ENCODE assay signal across 15 cellular contexts in the genomic region with DNA sequence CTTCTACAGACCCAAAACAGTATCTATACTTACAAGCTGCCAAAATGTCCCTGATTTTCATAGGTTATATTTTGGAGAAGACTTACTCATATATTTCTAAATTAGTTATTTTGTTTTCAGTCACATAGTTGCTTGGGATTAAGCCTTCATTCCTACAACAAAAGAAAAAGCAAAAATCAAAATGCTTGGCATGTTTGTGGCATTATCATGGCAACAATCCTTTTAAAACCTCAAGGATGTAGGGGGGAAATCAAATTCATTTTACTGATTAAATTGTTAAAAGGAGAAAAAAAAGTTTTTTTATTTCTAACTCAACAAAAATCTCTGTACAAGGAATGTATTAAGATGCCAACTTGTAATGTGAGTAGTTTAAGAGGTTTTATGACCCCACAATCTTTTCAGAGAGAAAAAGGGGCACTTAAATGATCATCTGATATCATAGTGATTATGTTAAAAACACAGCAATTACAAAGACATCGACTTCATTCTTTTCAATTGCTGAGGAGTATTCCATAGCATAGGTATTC. TPM values are rescaled to one million over a fixed set of nuclear protein-coding genes. Genes with fewer than 3 reads are reported as not detected.
A peak's percentile ranks its signal among the peaks of the same experiment; 100 is the strongest.
DNase-seq lines count a peak whose midpoint lies in the region; ATAC-seq and TF ChIP-seq lines count a peak whose summit lies in the region.
"Had no signal": no experiment of that assay in that cellular context is flagged by ENCODE, and none has a peak within 500 bp of the region (broad histone marks: within the 10 kb centered on the region; RNA-seq: fewer than 3 reads in every experiment).

No MANE protein-coding gene starts in this region.

- H3K4me3 ChIP-seq in gastrocnemius medialis = no peak overlapping the region
- H3K4me3 ChIP-seq: SK-N-MC had no signal

- peaks cover 69% of the 10 kb centered on the region for H3K4me1 Mint-ChIP-seq in activated naive CD8-positive, alpha-beta T cell (ENCODE audit: low read depth)
- H3K4me1 Mint-ChIP-seq in activated naive CD8-positive, alpha-beta T cell treated with anti-CD3 and anti-CD28 coated beads for 36 hours = peaks cover 65% of the 10 kb centered on the region
- peaks cover 76 to 98% of the 10 kb centered on the region in 2 donors for H3K4me1 Mint-ChIP-seq in immature natural killer cell

- in situ Hi-C loops in gastrocnemius medialis (cut with MboI; ENCODE audit: low sequenced_read_pairs in 4 of 4) = no loop called here

- H3K4me1 ChIP-seq in gastrocnemius medialis = no peaks in the 10 kb centered on the region

- H3K36me3 ChIP-seq in gastrocnemius medialis = no peaks in the 10 kb centered on the region

- TF ChIP-seq POLR2A in gastrocnemius medialis (IDR thresholded peaks at IDR 0.05) = no peak

- no peaks in the 10 kb centered on the region for H3K27me3 Mint-ChIP-seq in activated naive CD8-positive, alpha-beta T cell
- H3K27me3 Mint-ChIP-seq in activated naive CD8-positive, alpha-beta T cell treated with anti-CD3 and anti-CD28 coated beads for 36 hours = no peaks in the 10 kb centered on the region
- peaks cover 0 to 4% (median 0%) of the 10 kb centered on the region in 3 donors for H3K27me3 Mint-ChIP-seq in immature natural killer cell (ENCODE audit: low read depth in 3 of 3)

- peak; percentile 53 for ATAC-seq in SK-N-SH treated with all-trans-retinoic acid at 6 μM for 48 hours
- no peak for ATAC-seq in GM19467 (IDR thresholded peaks at IDR 0.05; ENCODE audit: unreplicated experiment)
- no peak for ATAC-seq in gastrocnemius medialis

- H3K27ac Mint-ChIP-seq in activated naive CD8-positive, alpha-beta T cell = peak overlapping the region; percentile 71
- H3K27ac Mint-ChIP-seq in activated naive CD8-positive, alpha-beta T cell treated with anti-CD3 and anti-CD28 coated beads for 36 hours = no peak overlapping the region
- peak overlapping the region; percentile 63 to 97 (median 92) for H3K27ac Mint-ChIP-seq in immature natural killer cell
- H3K27ac Mint-ChIP-seq: H9 had no signal

- H3K9me3 Mint-ChIP-seq in activated naive CD8-positive, alpha-beta T cell (ENCODE audit: low read depth) = no peaks in the 10 kb centered on the region
- H3K9me3 Mint-ChIP-seq in activated naive CD8-positive, alpha-beta T cell treated with anti-CD3 and anti-CD28 coated beads for 36 hours = no peaks in the 10 kb centered on the region
- H3K9me3 Mint-ChIP-seq in immature natural killer cell = no peaks in the 10 kb centered on the region
- H3K9me3 Mint-ChIP-seq: H9 had no signal

- H3K27ac ChIP-seq in gastrocnemius medialis = no peak overlapping the region
- H3K27ac ChIP-seq: HL-60, SK-N-MC had no signal

- H3K36me3 Mint-ChIP-seq in activated naive CD8-positive, alpha-beta T cell = peaks cover 3% of the 10 kb centered on the region
- peaks cover 23% of the 10 kb centered on the region for H3K36me3 Mint-ChIP-seq in activated naive CD8-positive, alpha-beta T cell treated with anti-CD3 and anti-CD28 coated beads for 36 hours
- peaks cover 45 to 71% (median 52%) of the 10 kb centered on the region in 3 donors for H3K36me3 Mint-ChIP-seq in immature natural killer cell

- no peak overlapping the region for H3K4me3 Mint-ChIP-seq in activated naive CD8-positive, alpha-beta T cell
- H3K4me3 Mint-ChIP-seq in activated naive CD8-positive, alpha-beta T cell treated with anti-CD3 and anti-CD28 coated beads for 36 hours = no peak overlapping the region
- H3K4me3 Mint-ChIP-seq in immature natural killer cell = peak overlapping the region; percentile 78 to 99 (median 98)
- H3K4me3 Mint-ChIP-seq: H9 had no signal

- no peaks in the 10 kb centered on the region for H3K27me3 ChIP-seq in gastrocnemius medialis

- no peak for DNase-seq in activated naive CD8-positive, alpha-beta T cell treated with anti-CD3 and anti-CD28 coated beads for 36 hours
- no peak for DNase-seq in immature natural killer cell
- DNase-seq in NCI-H82 treated with DMSO at 0.1 percent for 48 hours (lab: John Stamatoyannopoulos, UW; ENCODE audit: unreplicated experiment) = no peak
- no peak for DNase-seq in gastrocnemius medialis
- no peak for DNase-seq in SK-N-DZ (ENCODE audit: low spot score)
- DNase-seq: Calu3, DMS53, H9, NCI-H1417 treated with DMSO at 0.1 percent for 48 hours, NCI-H82 had no signal

- no peak for TF ChIP-seq CTCF in gastrocnemius medialis (IDR thresholded peaks at IDR 0.05 in 4 of 5, conservative IDR thresholded peaks at IDR 0.05 in 1 of 5)

- intact Hi-C loops in gastrocnemius medialis (cut with DNase I; ENCODE audit: low total_unique reads) = no loop called here

- H3K9me3 ChIP-seq in gastrocnemius medialis = no peaks in the 10 kb centered on the region

TF ChIP-seq in SK-N-SH treated with all-trans-retinoic acid at 6 μM for 48 hours, 23 proteins besides CTCF, POLR2A, EP300 and RAD21:
- TF ChIP-seq ISL1 (CRISPR knock-in tag; IDR thresholded peaks at IDR 0.05) (peak; percentile 93), OSR1 (CRISPR knock-in tag; IDR thresholded peaks at IDR 0.05) (no peak)

RNA-seq across cellular contexts. Expression of a gene that starts 23.5 kb away (rescaled TPM):
- total RNA-seq in activated naive CD8-positive, alpha-beta T cell treated with anti-CD3 and anti-CD28 coated beads for 36 hours = 10 to 100 TPM; 13.3 to 14.2 TPM
- polyA plus RNA-seq in immature natural killer cell = 100 to 1,000 TPM; 176 to 314 (median 243) TPM
- under 1 TPM in 2 of 4 donors, not detected in 2; 0.66 to 0.81 TPM for total RNA-seq in gastrocnemius medialis
- not detected in 2 replicates for polyA plus RNA-seq in SK-N-DZ (2014; cell fraction: cytosol; rRNA removed)
- not detected in 2 replicates for polyA plus RNA-seq in SK-N-DZ (2014; cell fraction: nucleus; rRNA removed)

Comparison
In these comparisons a context has a peak if more than half of its experiments do, and no peak if none do; other contexts are left out.
1. H3K4me3 Mint-ChIP-seq: peak in immature natural killer cell (5 of 5); none in activated naive CD8-positive, alpha-beta T cell (single experiment) and activated naive CD8-positive, alpha-beta T cell treated with anti-CD3 and anti-CD28 coated beads for 36 hours (single experiment).
2. RNA of a gene that starts 23.5 kb away (total RNA-seq): 13.3 to 14.2 TPM in activated naive CD8-positive, alpha-beta T cell treated with anti-CD3 and anti-CD28 coated beads for 36 hours; 0.66 to 0.81 TPM in gastrocnemius medialis; every median in the first group is over 4 times any median in the second.